8 cellular contexts compared by ENCODE assay signal in the genomic region with DNA sequence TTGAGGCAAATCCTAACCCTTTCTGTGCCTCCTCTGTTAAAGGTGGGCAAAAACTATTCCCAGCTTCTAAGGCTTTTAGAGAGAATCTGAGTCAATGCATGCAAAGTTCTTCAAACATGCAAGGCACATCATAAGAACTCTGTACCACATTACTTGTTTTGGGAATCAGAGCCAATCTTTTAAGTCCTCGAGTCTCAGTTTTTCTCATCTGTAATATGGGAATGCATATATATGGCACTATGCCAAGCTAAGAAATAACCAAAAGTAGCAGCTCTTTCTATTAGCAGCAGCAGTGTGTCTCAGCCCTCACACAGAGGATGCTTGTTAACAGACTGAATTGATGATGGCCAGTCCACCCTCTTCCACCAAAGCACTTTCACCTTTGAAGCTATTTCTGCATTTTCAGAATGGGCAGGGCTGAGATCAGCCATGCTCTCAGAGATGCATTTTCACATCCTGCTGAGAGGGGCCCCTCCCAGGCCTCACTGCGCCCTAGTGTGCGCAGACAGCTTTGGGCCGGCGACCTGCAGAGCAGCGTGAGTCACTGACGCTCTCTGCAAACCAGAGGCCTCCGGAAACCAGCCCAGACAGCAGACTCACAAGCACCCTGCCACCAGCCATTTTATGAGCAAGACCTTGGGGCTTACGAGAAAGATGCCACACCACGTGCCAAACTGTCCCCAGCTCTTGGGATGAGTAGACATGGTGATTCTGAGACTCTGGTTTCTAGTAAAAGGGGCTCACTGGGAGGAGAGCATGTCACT.
DNase-seq lines count a peak whose midpoint lies in the region; ATAC-seq and TF ChIP-seq lines count a peak whose summit lies in the region.

No MANE protein-coding gene starts in this region.

- H3K27me3 ChIP-seq in prostate gland (replicated peaks; ENCODE audit: insufficient read depth), result no peaks in the 10 kb centered on the region

- no peak overlapping the region for H3K27ac ChIP-seq in prostate gland

- H3K4me3 ChIP-seq in fibroblast of pulmonary artery (replicated peaks; ENCODE audit: low read depth, low read length), result no peak overlapping the region
- no peak overlapping the region for H3K4me3 ChIP-seq in prostate gland

- intact Hi-C loops in prostate gland (cut with DNase I), result no loop called here

- ATAC-seq in GM19438 (IDR thresholded peaks at IDR 0.05; ENCODE audit: low read depth, unreplicated experiment) (peak; percentile 67), HG03432 (IDR thresholded peaks at IDR 0.05; ENCODE audit: unreplicated experiment) (peak; percentile 86)

- no peak for TF ChIP-seq POLR2A in prostate gland (IDR thresholded peaks at IDR 0.05)

- no peaks in the 10 kb centered on the region for H3K9me3 ChIP-seq in prostate gland

- H3K4me1 ChIP-seq in prostate gland (replicated peaks), result no peaks in the 10 kb centered on the region

- TF ChIP-seq CTCF in fibroblast of pulmonary artery (IDR thresholded peaks at IDR 0.05; ENCODE audit: low read length, missing control alignments), result no peak
- no peak for TF ChIP-seq CTCF in prostate gland (IDR thresholded peaks at IDR 0.05)

- H3K36me3 ChIP-seq in prostate gland, result no peaks in the 10 kb centered on the region

- WGBS in prostate gland, result 82% methylated on average over 10 of the region's 10 CpGs

- peak; percentile 80 to 87 for DNase-seq in activated CD4-positive, alpha-beta T cell treated with anti-CD3 and anti-CD28 coated beads, Interleukin-2, amount 50 U/mL, for 4 hours
- peak; percentile 44 for DNase-seq in fibroblast of pulmonary artery (ENCODE audit: low read depth)
- DNase-seq in stimulated activated CD8-positive, alpha-beta memory T cell treated with anti-CD3 and anti-CD28 coated beads, Interleukin-4, amount 100 ng/mL, for 24 hours (ENCODE audit: low read depth), result peak; percentile 70
- DNase-seq in NCI-H345 treated with DMSO at 0.1 percent for 48 hours (lab: John Stamatoyannopoulos, UW; ENCODE audit: unreplicated experiment), result no peak
- DNase-seq in prostate gland (ENCODE audit: low spot score), result no peak
- DNase-seq in NCI-H1048 (lab: John Stamatoyannopoulos, UW), result no peak

Comparison
In these comparisons a context has a peak if more than half of its experiments do, and no peak if none do; other contexts are left out.
1. DNase-seq: peak in activated CD4-positive, alpha-beta T cell treated with anti-CD3 and anti-CD28 coated beads, Interleukin-2, amount 50 U/mL, for 4 hours (2 of 2), fibroblast of pulmonary artery (single experiment) and stimulated activated CD8-positive, alpha-beta memory T cell treated with anti-CD3 and anti-CD28 coated beads, Interleukin-4, amount 100 ng/mL, for 24 hours (single experiment); none in NCI-H345 treated with DMSO at 0.1 percent for 48 hours (single experiment), prostate gland (single experiment) and NCI-H1048 (single experiment).